ENCODE assay signal across 11 cellular contexts in the genomic region with DNA sequence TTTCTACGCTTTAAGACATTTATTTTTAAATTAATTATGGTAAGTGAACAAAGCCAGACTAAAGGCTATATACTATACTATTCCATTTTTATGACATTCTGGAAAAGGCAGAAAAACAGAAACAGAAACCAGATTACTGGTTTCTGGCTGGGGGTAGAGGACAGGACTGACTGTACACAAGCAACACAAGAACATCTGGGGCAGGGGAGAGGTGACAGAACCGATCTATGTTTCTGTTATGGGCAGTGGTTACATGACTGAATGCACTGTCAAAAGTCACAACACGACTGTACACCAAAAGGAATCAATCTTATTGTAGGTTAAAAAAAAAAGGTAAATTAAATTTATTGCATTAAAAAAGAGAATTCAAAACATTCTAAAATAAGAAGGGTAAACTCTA.
DNase-seq lines count a peak whose midpoint lies in the region; ATAC-seq and TF ChIP-seq lines count a peak whose summit lies in the region.
"Had no signal": no experiment of that assay in that cellular context is flagged by ENCODE, and none has a peak within 500 bp of the region (broad histone marks: within the 10 kb centered on the region; RNA-seq: fewer than 3 reads in every experiment).

No MANE protein-coding gene starts in this region.

- H3K4me1 Mint-ChIP-seq in activated CD4-positive, alpha-beta T cell treated with anti-CD3 and anti-CD28 coated beads, Interleukin-2, amount 10 ng/mL, durations not matched to agents 24 days and 14 days = peaks cover 39% of the 10 kb centered on the region

- peak overlapping the region; percentile 47 for H3K4me3 Mint-ChIP-seq in activated CD4-positive, alpha-beta T cell treated with anti-CD3 and anti-CD28 coated beads, Interleukin-2, amount 10 ng/mL, durations not matched to agents 24 days and 14 days

- no peaks in the 10 kb centered on the region for H3K9me3 ChIP-seq in mucosa of descending colon

- H3K27me3 Mint-ChIP-seq in activated CD4-positive, alpha-beta T cell treated with anti-CD3 and anti-CD28 coated beads, Interleukin-2, amount 10 ng/mL, durations not matched to agents 24 days and 14 days = no peaks in the 10 kb centered on the region

- no peak overlapping the region for H3K4me3 ChIP-seq in mucosa of descending colon

- peak; percentile 77 for DNase-seq in activated CD4-positive, alpha-beta T cell treated with anti-CD3 and anti-CD28 coated beads, Interleukin-2, amount 10 ng/mL, durations not matched to agents 24 days and 14 days
- no peak for DNase-seq in activated CD4-positive, alpha-beta T cell treated with anti-CD3 and anti-CD28 coated beads, Interleukin-2, amount 50 U/mL, for 48 hours
- DNase-seq in mucosa of descending colon (no peak), NCI-H345 treated with DMSO at 0.1 percent for 48 hours (lab: John Stamatoyannopoulos, UW; ENCODE audit: unreplicated experiment) (no peak), UCSD-AML1 (lab: John Stamatoyannopoulos, UW; ENCODE audit: unreplicated experiment) (no peak), dermis blood vessel endothelial cell (no peak)
- DNase-seq: mammary epithelial cell, NCI-H1105 treated with DMSO at 0.1 percent for 48 hours had no signal

- peak overlapping the region; percentile 54 for H3K27ac Mint-ChIP-seq in activated CD4-positive, alpha-beta T cell treated with anti-CD3 and anti-CD28 coated beads, Interleukin-2, amount 10 ng/mL, durations not matched to agents 24 days and 14 days

- intact Hi-C loops in activated CD4-positive, alpha-beta T cell treated with anti-CD3 and anti-CD28 coated beads, Interleukin-2, amount 10 ng/mL, durations not matched to agents 24 days and 14 days (cut with micrococcal nuclease) = no loop called here
- intact Hi-C loops in mucosa of descending colon (cut with DNase I, micrococcal nuclease) = no loop called here

- no peak for TF ChIP-seq CTCF in mucosa of descending colon (IDR thresholded peaks at IDR 0.05)

- H3K4me1 ChIP-seq in mucosa of descending colon (ENCODE audit: low read depth) = no peaks in the 10 kb centered on the region

- no peaks in the 10 kb centered on the region for H3K9me3 Mint-ChIP-seq in activated CD4-positive, alpha-beta T cell treated with anti-CD3 and anti-CD28 coated beads, Interleukin-2, amount 10 ng/mL, durations not matched to agents 24 days and 14 days

- H3K36me3 Mint-ChIP-seq in activated CD4-positive, alpha-beta T cell treated with anti-CD3 and anti-CD28 coated beads, Interleukin-2, amount 10 ng/mL, durations not matched to agents 24 days and 14 days (ENCODE audit: low read depth) = peaks cover 59% of the 10 kb centered on the region

- no peaks in the 10 kb centered on the region for H3K36me3 ChIP-seq in mucosa of descending colon (ENCODE audit: low read depth)

- ATAC-seq in GM21619 (IDR thresholded peaks at IDR 0.05; ENCODE audit: unreplicated experiment) = peak; percentile 72
- peak; percentile 85 for ATAC-seq in HG03460 (IDR thresholded peaks at IDR 0.05; ENCODE audit: unreplicated experiment)
- peak; percentile 25 for ATAC-seq in mucosa of descending colon
- ATAC-seq: Panc1 had no signal

Comparison
In these comparisons a context has a peak if more than half of its experiments do, and no peak if none do; other contexts are left out.
1. ATAC-seq: peak in every context shown above with its lines; median percentile 85 in HG03460; 72 in GM21619; 25 in mucosa of descending colon.